In genomic region chr4:3313556-3314228, GRCh38 we compare ENCODE assay signal across 1 cellular context.
TF ChIP-seq lines count a peak whose summit lies in the region.

No MANE protein-coding gene starts in this region.

TF ChIP-seq in K562, 482 proteins besides CTCF, POLR2A, EP300 and RAD21 (continued from another document):
- TF ChIP-seq USF1 (CRISPR knock-in tag; IDR thresholded peaks at IDR 0.05) (peak; percentile 74), BHLHE40 (IDR thresholded peaks at IDR 0.05; ENCODE audit: low read length) (peak; percentile 66), HMG20A (CRISPR knock-in tag; conservative IDR thresholded peaks at IDR 0.05) (no peak), PTBP1 (IDR thresholded peaks at IDR 0.05; ENCODE audit: low read depth, low read length) (no peak), IFI16 (CRISPR knock-in tag; IDR thresholded peaks at IDR 0.05) (no peak), SMAD4 (CRISPR knock-in tag; conservative IDR thresholded peaks at IDR 0.05) (no peak), SMAD1 (IDR thresholded peaks at IDR 0.05; ENCODE audit: low read depth, low read length, partially characterized antibody) (no peak), ELK1 (CRISPR knock-in tag; IDR thresholded peaks at IDR 0.05) (no peak)
- TF ChIP-seq, protein P1, sequence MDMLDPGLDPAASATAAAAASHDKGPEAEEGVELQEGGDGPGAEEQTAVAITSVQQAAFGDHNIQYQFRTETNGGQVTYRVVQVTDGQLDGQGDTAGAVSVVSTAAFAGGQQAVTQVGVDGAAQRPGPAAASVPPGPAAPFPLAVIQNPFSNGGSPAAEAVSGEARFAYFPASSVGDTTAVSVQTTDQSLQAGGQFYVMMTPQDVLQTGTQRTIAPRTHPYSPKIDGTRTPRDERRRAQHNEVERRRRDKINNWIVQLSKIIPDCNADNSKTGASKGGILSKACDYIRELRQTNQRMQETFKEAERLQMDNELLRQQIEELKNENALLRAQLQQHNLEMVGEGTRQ (CRISPR knock-in tag; IDR thresholded peaks at IDR 0.05) = peak; percentile 68
